In genomic region chr14:67941456-67942018, GRCh38 we compare ENCODE assay signal across 9 cellular contexts.
DNase-seq lines count a peak whose midpoint lies in the region; ATAC-seq and TF ChIP-seq lines count a peak whose summit lies in the region.
"Had no signal": no experiment of that assay in that cellular context is flagged by ENCODE, and none has a peak within 500 bp of the region (broad histone marks: within the 10 kb centered on the region; RNA-seq: fewer than 3 reads in every experiment).

No MANE protein-coding gene starts in this region.

- no peak for TF ChIP-seq CTCF in LNCaP clone FGC (IDR thresholded peaks at IDR 0.05; ENCODE audit: control insufficient read depth, extremely low read depth, insufficient read depth)
- TF ChIP-seq CTCF in right lobe of liver (IDR thresholded peaks at IDR 0.05), result peak in 1 of 4 donors; percentile 4
- TF ChIP-seq CTCF in Calu3 (IDR thresholded peaks at IDR 0.05; ENCODE audit: unreplicated experiment), result no peak

- peak; percentile 12 to 44 (median 33) for ATAC-seq in right lobe of liver
- no peak for ATAC-seq in naive thymus-derived CD8-positive, alpha-beta T cell
- ATAC-seq: GM12878 had no signal

- TF ChIP-seq POLR2A in right lobe of liver (IDR thresholded peaks at IDR 0.05), result no peak

- H3K27ac ChIP-seq in duodenal mucosa (ENCODE audit: low read depth, low read length) (peak overlapping the region; percentile 33), right lobe of liver (peak overlapping the region; percentile 66 to 95 (median 89)), thymus (ENCODE audit: low read depth) (peak overlapping the region; percentile 61)

- 11% methylated on average over 1 of the region's 1 CpG for WGBS in right lobe of liver (ENCODE audit: insufficient coverage, low coverage, low lambda C conversion rate, missing lambda C conversion rate)
- WGBS in thymus, result 92% methylated on average over 1 of the region's 1 CpG

- H3K27me3 Mint-ChIP-seq in naive thymus-derived CD8-positive, alpha-beta T cell, result no peaks in the 10 kb centered on the region
- no peaks in the 10 kb centered on the region for H3K27me3 Mint-ChIP-seq in Calu3 (ENCODE audit: unreplicated experiment)

- no peaks in the 10 kb centered on the region for H3K36me3 ChIP-seq in duodenal mucosa (ENCODE audit: control insufficient read depth in 1 of 2, insufficient read depth in 2 of 2, low read length in 2 of 2)
- H3K36me3 ChIP-seq in right lobe of liver, result no peaks in the 10 kb centered on the region
- H3K36me3 ChIP-seq in thymus (ENCODE audit: control insufficient read depth, insufficient read depth), result no peaks in the 10 kb centered on the region

- H3K27ac Mint-ChIP-seq in naive thymus-derived CD8-positive, alpha-beta T cell, result no peak overlapping the region
- H3K27ac Mint-ChIP-seq in Calu3 (ENCODE audit: unreplicated experiment), result no peak overlapping the region

- peaks cover 19 to 46% of the 10 kb centered on the region in 2 donors for H3K4me1 ChIP-seq in duodenal mucosa (ENCODE audit: control insufficient read depth in 1 of 2, insufficient read depth in 2 of 2, low read length in 2 of 2)
- H3K4me1 ChIP-seq in right lobe of liver, result peaks cover 0 to 42% (median 18%) of the 10 kb centered on the region in 4 donors
- H3K4me1 ChIP-seq in thymus (ENCODE audit: control insufficient read depth, insufficient read depth, low read length), result peaks cover 6% of the 10 kb centered on the region

- peaks cover 0 to 3% (median under 1%) of the 10 kb centered on the region in 4 donors for H3K4me1 Mint-ChIP-seq in naive thymus-derived CD8-positive, alpha-beta T cell
- H3K4me1 Mint-ChIP-seq in Calu3 (ENCODE audit: low read depth, unreplicated experiment), result peaks cover 41% of the 10 kb centered on the region

- no TSS peak for BruUV-seq in Calu3 (replicated peaks; lab: Mats Ljungman, UMichigan)

- CTCF ChIA-PET in Calu3 (lab: Charles Lee), result interaction anchor here (1.1 to 1.5 kb wide), 2 partner anchors 366 to 884 kb away, joined by 3 read pairs; no protein-coding TSS in a partner anchor

- no peak for DNase-seq in LNCaP clone FGC (ENCODE audit: low read depth)
- DNase-seq in right lobe of liver, result no peak
- no peak for DNase-seq in naive thymus-derived CD8-positive, alpha-beta T cell
- no peak for DNase-seq in AML-193 (lab: John Stamatoyannopoulos, UW)
- no peak for DNase-seq in NCI-H1436 (lab: John Stamatoyannopoulos, UW)
- DNase-seq in Calu3, result no peak

- no peaks in the 10 kb centered on the region for H3K9me3 ChIP-seq in duodenal mucosa (ENCODE audit: control insufficient read depth in 1 of 2, low read length in 2 of 2)
- no peaks in the 10 kb centered on the region for H3K9me3 ChIP-seq in right lobe of liver
- H3K9me3 ChIP-seq in thymus (ENCODE audit: control insufficient read depth), result no peaks in the 10 kb centered on the region

- intact Hi-C loops in right lobe of liver (cut with DNase I), result no loop called here
- intact Hi-C loops in Calu3 (cut with micrococcal nuclease; ENCODE audit: unreplicated experiment), result loop anchor here (5.0 kb wide), 5 partner anchors 141 to 841 kb away; no protein-coding TSS in a partner anchor

- POLR2A ChIA-PET in naive thymus-derived CD8-positive, alpha-beta T cell (lab: Charles Lee), result no interaction called here

- H3K27me3 ChIP-seq in duodenal mucosa (ENCODE audit: control insufficient read depth in 1 of 2, insufficient read depth in 2 of 2, low read length in 2 of 2), result no peaks in the 10 kb centered on the region
- H3K27me3 ChIP-seq in right lobe of liver, result no peaks in the 10 kb centered on the region
- no peaks in the 10 kb centered on the region for H3K27me3 ChIP-seq in thymus (ENCODE audit: control insufficient read depth, insufficient read depth)

- H3K9ac ChIP-seq in duodenal mucosa (ENCODE audit: low read depth in 1 of 2, low read length in 2 of 2), result peak overlapping the region; percentile 3 to 36

- H3K4me3 ChIP-seq in LNCaP clone FGC (ENCODE audit: low read depth, low read length) (peak overlapping the region; percentile 27), duodenal mucosa (ENCODE audit: low read depth in 1 of 2, low read length in 2 of 2) (no peak overlapping the region), right lobe of liver (no peak overlapping the region), thymus (ENCODE audit: low read length) (no peak overlapping the region)
- H3K4me3 ChIP-seq: GM12878 had no signal

- no peaks in the 10 kb centered on the region for H3K36me3 Mint-ChIP-seq in naive thymus-derived CD8-positive, alpha-beta T cell
- H3K36me3 Mint-ChIP-seq in Calu3 (ENCODE audit: insufficient read depth, unreplicated experiment), result no peaks in the 10 kb centered on the region

- no peak overlapping the region for H3K4me3 Mint-ChIP-seq in naive thymus-derived CD8-positive, alpha-beta T cell
- no peak overlapping the region for H3K4me3 Mint-ChIP-seq in Calu3 (ENCODE audit: low read depth, unreplicated experiment)

- no peaks in the 10 kb centered on the region for H3K9me3 Mint-ChIP-seq in naive thymus-derived CD8-positive, alpha-beta T cell
- H3K9me3 Mint-ChIP-seq in Calu3 (ENCODE audit: low read depth, unreplicated experiment), result no peaks in the 10 kb centered on the region

Comparison
In these comparisons a context has a peak if more than half of its experiments do, and no peak if none do; other contexts are left out.
1. H3K27ac ChIP-seq: peak in every context shown above with its lines; median percentile 89 in right lobe of liver; 61 in thymus; 33 in duodenal mucosa.
2. ATAC-seq: peak in right lobe of liver (4 of 4); none in naive thymus-derived CD8-positive, alpha-beta T cell (0 of 2).